18 cellular contexts compared by ENCODE assay signal in the genomic region with DNA sequence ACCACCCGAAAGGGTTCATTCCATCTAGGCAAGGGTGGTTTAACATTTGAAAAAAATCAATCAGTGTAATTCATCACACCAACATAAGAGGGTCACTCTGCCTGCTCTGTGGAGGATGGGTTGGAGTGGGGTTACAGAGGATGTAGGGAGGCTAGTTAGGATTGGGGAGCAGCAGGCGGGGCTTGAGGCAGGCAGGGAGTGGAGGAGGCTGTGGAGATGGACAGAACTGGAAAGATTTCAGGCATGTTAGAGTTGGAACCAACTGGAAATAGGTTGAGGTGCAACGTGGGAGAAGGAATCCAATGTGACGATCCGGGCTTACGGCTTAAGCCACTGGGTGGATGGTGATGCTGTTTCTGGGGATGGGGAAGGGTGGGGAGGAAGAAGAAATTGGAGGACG. TPM values are rescaled to one million over a fixed set of nuclear protein-coding genes. Genes with fewer than 3 reads are reported as not detected.
DNase-seq lines count a peak whose midpoint lies in the region; ATAC-seq and TF ChIP-seq lines count a peak whose summit lies in the region.
"Had no signal": no experiment of that assay in that cellular context is flagged by ENCODE, and none has a peak within 500 bp of the region (broad histone marks: within the 10 kb centered on the region; RNA-seq: fewer than 3 reads in every experiment).

No MANE protein-coding gene starts in this region.

- H3K4me3 ChIP-seq in BLaER1 (no peak overlapping the region), mesenchymal stem cell (ENCODE audit: insufficient read depth in 1 of 2, low read depth in 1 of 2, low read length in 2 of 2) (no peak overlapping the region), mucosa of descending colon (no peak overlapping the region), brain microvascular endothelial cell (ENCODE audit: low read depth, low read length) (no peak overlapping the region)
- H3K4me3 ChIP-seq: BLaER1 treated with 17β-estradiol and CSF1 and Interleukin-3, amounts not matched to agents 10 nM and 100 nM had no signal

- H3K4me2 ChIP-seq in BLaER1 = 0 out of 2 replicates have a peak overlapping the region, but pooled peaks have one; percentile 84
- H3K4me2 ChIP-seq in mesenchymal stem cell (ENCODE audit: low read length, poor library complexity, severe bottlenecking) = no peak overlapping the region

- H2AFZ ChIP-seq in mesenchymal stem cell (ENCODE audit: low read depth, low read length) = no peak overlapping the region

- H3K27me3 ChIP-seq in BLaER1 = no peaks in the 10 kb centered on the region
- peaks cover 0 to 3% of the 10 kb centered on the region in 2 experiments for H3K27me3 ChIP-seq in mesenchymal stem cell (ENCODE audit: control insufficient read depth in 1 of 2, insufficient read depth in 1 of 2, low read length in 2 of 2)
- H3K27me3 ChIP-seq in brain microvascular endothelial cell (replicated peaks) = no peaks in the 10 kb centered on the region

- no peak overlapping the region for H2AK5ac ChIP-seq in mesenchymal stem cell (ENCODE audit: low read length, severe bottlenecking)

- no peak overlapping the region for H3K14ac ChIP-seq in mesenchymal stem cell (ENCODE audit: low read length in 2 of 2)

- H3K36me3 ChIP-seq in BLaER1 = no peaks in the 10 kb centered on the region
- H3K36me3 ChIP-seq in mesenchymal stem cell (ENCODE audit: control insufficient read depth in 1 of 2, insufficient read depth in 2 of 2, low read depth in 1 of 2, low read length in 2 of 2) = peaks cover 23 to 37% of the 10 kb centered on the region in 2 experiments
- H3K36me3 ChIP-seq in mucosa of descending colon (ENCODE audit: low read depth) = no peaks in the 10 kb centered on the region
- no peaks in the 10 kb centered on the region for H3K36me3 ChIP-seq in brain microvascular endothelial cell (replicated peaks)
- H3K36me3 ChIP-seq: BLaER1 treated with 17β-estradiol and CSF1 and Interleukin-3, amounts not matched to agents 10 nM and 100 nM had no signal

- H2BK5ac ChIP-seq in mesenchymal stem cell (ENCODE audit: low read depth, low read length, poor library complexity, severe bottlenecking) = no peak overlapping the region

- peaks cover 42% of the 10 kb centered on the region for H3K79me1 ChIP-seq in mesenchymal stem cell (replicated peaks; ENCODE audit: low read length, poor library complexity, severe bottlenecking)

- TF ChIP-seq CTCF in mucosa of descending colon (IDR thresholded peaks at IDR 0.05) (no peak), brain microvascular endothelial cell (IDR thresholded peaks at IDR 0.05; ENCODE audit: low read depth, low read length, missing control alignments) (no peak)

- H3K4me1 ChIP-seq in BLaER1 (peaks cover 83% of the 10 kb centered on the region), mesenchymal stem cell (ENCODE audit: control insufficient read depth, insufficient read depth, low read depth, low read length) (peaks cover 34% of the 10 kb centered on the region), mucosa of descending colon (ENCODE audit: low read depth) (no peaks in the 10 kb centered on the region)

- DNase-seq in caudate nucleus (lab: John Stamatoyannopoulos, UW) (no peak), mesenchymal stem cell (no peak), posterior vena cava (ENCODE audit: low spot score) (peak; percentile 14), NCI-H82 treated with DMSO at 0.1 percent for 48 hours (lab: John Stamatoyannopoulos, UW; ENCODE audit: unreplicated experiment) (no peak), mucosa of descending colon (no peak), brain microvascular endothelial cell (no peak)
- DNase-seq: 8988T; Calu3; CD8-positive, alpha-beta T cell; DMS79 treated with DMSO at 0.1 percent for 48 hours; GF-D8; H9 had no signal

- H2BK120ac ChIP-seq in mesenchymal stem cell (ENCODE audit: low read depth, low read length) = no peak overlapping the region

- no peak overlapping the region for H2BK12ac ChIP-seq in mesenchymal stem cell (ENCODE audit: low read length in 2 of 2)

- H3K27ac ChIP-seq in BLaER1 (peak overlapping the region; percentile 36; the same call in 1 of the 2 replicates), caudate nucleus (ENCODE audit: low read depth, low read length) (peak overlapping the region; percentile 55), mesenchymal stem cell (ENCODE audit: low read length, poor library complexity, severe bottlenecking) (no peak overlapping the region), brain microvascular endothelial cell (no peak overlapping the region)
- H3K27ac ChIP-seq: BLaER1 treated with 17β-estradiol and CSF1 and Interleukin-3, amounts not matched to agents 10 nM and 100 nM had no signal

- no peak overlapping the region for H3K23ac ChIP-seq in mesenchymal stem cell (ENCODE audit: low read length in 2 of 2)

- H3K9ac ChIP-seq in BLaER1 (no peak overlapping the region), mesenchymal stem cell (ENCODE audit: low read length) (no peak overlapping the region)
- H3K9ac ChIP-seq: BLaER1 treated with 17β-estradiol and CSF1 and Interleukin-3, amounts not matched to agents 10 nM and 100 nM had no signal

- no peak overlapping the region for H3K4ac ChIP-seq in mesenchymal stem cell (ENCODE audit: low read depth in 1 of 2, low read length in 2 of 2)

- H2BK15ac ChIP-seq in mesenchymal stem cell (ENCODE audit: low read depth, poor library complexity, severe bottlenecking) = no peak overlapping the region

- in situ Hi-C loops in brain microvascular endothelial cell (cut with HindIII; ENCODE audit: low pct_ligation_motif_present, low sequenced_read_pairs) = no loop called here

- no peaks in the 10 kb centered on the region for H3K9me3 ChIP-seq in BLaER1
- no peaks in the 10 kb centered on the region for H3K9me3 ChIP-seq in mesenchymal stem cell (ENCODE audit: control insufficient read depth, low read length)
- H3K9me3 ChIP-seq in mucosa of descending colon = no peaks in the 10 kb centered on the region

- H4K8ac ChIP-seq in mesenchymal stem cell (ENCODE audit: low read length) = no peak overlapping the region

- no peaks in the 10 kb centered on the region for H4K20me1 ChIP-seq in BLaER1

- intact Hi-C loops in posterior vena cava (cut with DNase I) (no loop called here), mucosa of descending colon (cut with DNase I, micrococcal nuclease) (no loop called here)

- 87% methylated on average over 5 of the region's 7 CpGs for WGBS in mesenchymal stem cell

- no peak overlapping the region for H3K18ac ChIP-seq in mesenchymal stem cell (ENCODE audit: low read depth in 1 of 2, low read length in 2 of 2)

- ATAC-seq in mucosa of descending colon (no peak), GM19397 (IDR thresholded peaks at IDR 0.05; ENCODE audit: unreplicated experiment) (no peak)
- ATAC-seq: CD8-positive, alpha-beta T cell had no signal

- peak overlapping the region; percentile 34 for H4K91ac ChIP-seq in mesenchymal stem cell (ENCODE audit: low read length)

RNA-seq across cellular contexts. Expression of a gene that starts 12.6 kb away (rescaled TPM):
- 8.4 TPM for polyA plus RNA-seq in mesenchymal stem cell (2013, experiment 1 of 2)
- 9.3 TPM for polyA plus RNA-seq in mesenchymal stem cell (2013, experiment 2 of 2)
- total RNA-seq in posterior vena cava (1 to 10 TPM in 1 of 2 donors, under 1 TPM in 1; 0.32 to 1.3 TPM), mucosa of descending colon (1 to 10 TPM in 1 of 3 donors, under 1 TPM in 2; 0.53 to 1.3 (median 0.78) TPM)
- total RNA-seq: CD8-positive, alpha-beta T cell had no signal

RNA-seq across cellular contexts. Expression of a gene that starts 35.5 kb away (rescaled TPM):
- polyA plus RNA-seq in mesenchymal stem cell (2013, experiment 1 of 2) = 0.58 TPM
- 0.75 TPM for polyA plus RNA-seq in mesenchymal stem cell (2013, experiment 2 of 2)
- not detected for total RNA-seq in posterior vena cava
- not detected for total RNA-seq in mucosa of descending colon
- total RNA-seq: A673; Calu3; CD8-positive, alpha-beta T cell; H1; H9 had no signal
- polyA plus RNA-seq: H1 had no signal

RNA-seq across cellular contexts. Expression of a gene that starts 46.4 kb away (rescaled TPM):
- 2.1 TPM for polyA plus RNA-seq in mesenchymal stem cell (2013, experiment 1 of 2)
- 2.4 TPM for polyA plus RNA-seq in mesenchymal stem cell (2013, experiment 2 of 2)
- total RNA-seq in posterior vena cava = 10 to 100 TPM; 26.7 to 30.3 TPM
- 10 to 100 TPM in 1 of 3 donors, 1 to 10 TPM in 1, under 1 TPM in 1; 0.58 to 10.8 (median 1.8) TPM for total RNA-seq in mucosa of descending colon
- total RNA-seq: A673; Calu3; CD8-positive, alpha-beta T cell; H1; H9 had no signal

RNA-seq across cellular contexts. Expression of a gene that starts 54.3 kb away (rescaled TPM):
- polyA plus RNA-seq in mesenchymal stem cell (2013, experiment 1 of 2) = not detected
- not detected for polyA plus RNA-seq in mesenchymal stem cell (2013, experiment 2 of 2)
- total RNA-seq in posterior vena cava = not detected
- not detected for total RNA-seq in mucosa of descending colon
- total RNA-seq: A673; Calu3; CD8-positive, alpha-beta T cell; H1; H9 had no signal
- polyA plus RNA-seq: AG04450, H1 had no signal

Comparison
In these comparisons a context has a peak if more than half of its experiments do, and no peak if none do; other contexts are left out.
1. H3K27ac ChIP-seq: peak in BLaER1 (single experiment) and caudate nucleus (single experiment); none in mesenchymal stem cell (single experiment) and brain microvascular endothelial cell (single experiment).